In genomic region chr17:63785556-63785955, GRCh38 we compare ENCODE assay signal across 15 cellular contexts. TPM values are rescaled to one million over a fixed set of nuclear protein-coding genes. Genes with fewer than 3 reads are reported as not detected.
A peak's percentile ranks its signal among the peaks of the same experiment; 100 is the strongest.
DNase-seq lines count a peak whose midpoint lies in the region; TF ChIP-seq lines count a peak whose summit lies in the region.
"Had no signal": no experiment of that assay in that cellular context is flagged by ENCODE, and none has a peak within 500 bp of the region (broad histone marks: within the 10 kb centered on the region; RNA-seq: fewer than 3 reads in every experiment).

No MANE protein-coding gene starts in this region.

- H3K27ac Mint-ChIP-seq in HFFc6: peak overlapping the region; percentile 33; the same call in 1 of the 2 replicates
- H3K27ac Mint-ChIP-seq: activated naive CD8-positive, alpha-beta T cell treated with anti-CD3 and anti-CD28 coated beads, Interleukin-2, amount 10 ng/mL, durations not matched to agents 7 days and 5 days had no signal

- H3K36me3 Mint-ChIP-seq in HFFc6 (ENCODE audit: low read depth): peaks cover 4% of the 10 kb centered on the region; the same call in 1 of the 2 replicates
- H3K36me3 Mint-ChIP-seq: natural killer cell had no signal

- in situ Hi-C loops in astrocyte of the spinal cord (cut with HindIII; ENCODE audit: low sequenced_read_pairs): no loop called here

- peaks cover 6% of the 10 kb centered on the region for H3K79me1 ChIP-seq in mesendoderm (ENCODE audit: low read length)

- no peak overlapping the region for H4K5ac ChIP-seq in mesendoderm (ENCODE audit: low read length)

- no peaks in the 10 kb centered on the region for H3K9me3 ChIP-seq in prostate gland
- H3K9me3 ChIP-seq: heart left ventricle, right atrium auricular region, stomach had no signal

- no peak for TF ChIP-seq POLR2A in prostate gland (IDR thresholded peaks at IDR 0.05)

- H3K79me2 ChIP-seq in mesendoderm (ENCODE audit: control insufficient read depth, insufficient read depth, low read length): peaks cover 53% of the 10 kb centered on the region

- 76% methylated on average over 1 of the region's 1 CpG for WGBS in prostate gland
- WGBS in mesendoderm (ENCODE audit: extremely low coverage, insufficient coverage, low lambda C conversion rate): no CpG with 5 or more reads among the region's 1 CpG

- H3K56ac ChIP-seq in mesendoderm (ENCODE audit: low read length): no peak overlapping the region

- H3K27ac ChIP-seq in prostate gland (no peak overlapping the region), mesendoderm (ENCODE audit: low read depth, low read length) (no peak overlapping the region)
- H3K27ac ChIP-seq: C4-2B, heart left ventricle, right atrium auricular region, stomach had no signal

- H2AK5ac ChIP-seq in mesendoderm (ENCODE audit: low read length): no peak overlapping the region

- H3K36me3 ChIP-seq in prostate gland (peaks cover 0 to 3% of the 10 kb centered on the region in 2 donors), mesendoderm (ENCODE audit: control insufficient read depth, insufficient read depth, low read length) (no peaks in the 10 kb centered on the region)

- H3K18ac ChIP-seq in mesendoderm (ENCODE audit: low read length): no peak overlapping the region

- H3K4me3 ChIP-seq in astrocyte of the spinal cord (ENCODE audit: low read depth, low read length) (no peak overlapping the region), prostate gland (no peak overlapping the region), mesendoderm (ENCODE audit: low read length) (no peak overlapping the region)
- H3K4me3 ChIP-seq: heart left ventricle, right atrium auricular region, stomach had no signal

- no peak overlapping the region for H3K9ac ChIP-seq in mesendoderm (ENCODE audit: low read length)

- no peaks in the 10 kb centered on the region for H3K27me3 ChIP-seq in prostate gland (replicated peaks; ENCODE audit: insufficient read depth)
- H3K27me3 ChIP-seq in mesendoderm (ENCODE audit: insufficient read depth, low read length, poor library complexity): no peaks in the 10 kb centered on the region
- H3K27me3 ChIP-seq: heart left ventricle, right atrium auricular region, stomach had no signal

- H3K9me3 Mint-ChIP-seq in HFFc6: no peaks in the 10 kb centered on the region
- H3K9me3 Mint-ChIP-seq: activated naive CD8-positive, alpha-beta T cell treated with anti-CD3 and anti-CD28 coated beads, Interleukin-2, amount 10 ng/mL, durations not matched to agents 7 days and 5 days; natural killer cell had no signal

- no peak overlapping the region for H2BK15ac ChIP-seq in mesendoderm (replicated peaks; ENCODE audit: low read depth)

- H4K8ac ChIP-seq in mesendoderm (ENCODE audit: low read depth, low read length): no peak overlapping the region

- H3K4me2 ChIP-seq in mesendoderm (ENCODE audit: low read length): no peak overlapping the region

- H3K4me1 ChIP-seq in prostate gland (replicated peaks) (peaks cover 4% of the 10 kb centered on the region), mesendoderm (ENCODE audit: control insufficient read depth, low read depth, low read length) (no peaks in the 10 kb centered on the region)

- no peak overlapping the region for H3K4ac ChIP-seq in mesendoderm (ENCODE audit: low read depth, low read length)

- H3K23ac ChIP-seq in mesendoderm (ENCODE audit: low read length): no peak overlapping the region

- H2BK120ac ChIP-seq in mesendoderm (ENCODE audit: low read depth, low read length): no peak overlapping the region

- H2BK5ac ChIP-seq in mesendoderm (ENCODE audit: low read length): no peak overlapping the region

- intact Hi-C loops in prostate gland (cut with DNase I): no loop called here

- DNase-seq in AG20443 (ENCODE audit: low spot score) (peak; percentile 54), HFFc6 (peak; percentile 40), astrocyte of the spinal cord (ENCODE audit: low read depth, low spot score) (peak; percentile 59), foreskin melanocyte (peak; percentile 82), prostate gland (ENCODE audit: low spot score) (no peak), mesendoderm (no peak), UCSD-AML1 (lab: John Stamatoyannopoulos, UW; ENCODE audit: unreplicated experiment) (no peak)
- no peak for DNase-seq in stimulated activated CD4-positive, alpha-beta T cell treated with anti-CD3 and anti-CD28 coated beads, Interleukin-4, amount 100 ng/mL, for 4 hours
- DNase-seq: activated naive CD8-positive, alpha-beta T cell treated with anti-CD3 and anti-CD28 coated beads, Interleukin-2, amount 10 ng/mL, durations not matched to agents 7 days and 5 days; heart left ventricle; natural killer cell; stomach; T-helper 9 cell had no signal

- H3K27me3 Mint-ChIP-seq in HFFc6 (ENCODE audit: insufficient read depth): no peaks in the 10 kb centered on the region; the same call in 1 of the 2 replicates
- H3K27me3 Mint-ChIP-seq: activated naive CD8-positive, alpha-beta T cell treated with anti-CD3 and anti-CD28 coated beads, Interleukin-2, amount 10 ng/mL, durations not matched to agents 7 days and 5 days had no signal

- TF ChIP-seq CTCF in HFFc6 (IDR thresholded peaks at IDR 0.05) (no peak), astrocyte of the spinal cord (IDR thresholded peaks at IDR 0.05; ENCODE audit: low read depth, low read length) (no peak), prostate gland (IDR thresholded peaks at IDR 0.05) (no peak)

- peaks cover 40% of the 10 kb centered on the region for H3K4me1 Mint-ChIP-seq in HFFc6 (ENCODE audit: low read depth)

- no peak overlapping the region for H3K4me3 Mint-ChIP-seq in HFFc6
- H3K4me3 Mint-ChIP-seq: activated naive CD8-positive, alpha-beta T cell treated with anti-CD3 and anti-CD28 coated beads, Interleukin-2, amount 10 ng/mL, durations not matched to agents 7 days and 5 days; natural killer cell had no signal

RNA-seq across cellular contexts. Expression of gene DDX42, which starts 11.6 kb away (rescaled TPM):
- 10 to 100 TPM; 76.2 to 88.4 (median 80.2) TPM for total RNA-seq in HFFc6 (2021; fragmentation: NEBNext Ultra II Directional; extraction: Animal tissue kit (Norgen Biotek cat#: 25700))
- 100 to 1,000 TPM in 1 of 2 donors, 10 to 100 TPM in 1; 71.0 to 105 TPM for total RNA-seq in prostate gland
- polyA plus RNA-seq in mesendoderm (2013, experiment 1 of 2): 93.8 TPM
- polyA plus RNA-seq in mesendoderm (2013, experiment 2 of 2): 95.6 TPM

RNA-seq across cellular contexts. Expression of gene CCDC47, which starts 12.2 kb away (rescaled TPM):
- 10 to 100 TPM; 70.5 to 83.2 (median 74.8) TPM for total RNA-seq in HFFc6 (2021; fragmentation: NEBNext Ultra II Directional; extraction: Animal tissue kit (Norgen Biotek cat#: 25700))
- total RNA-seq in prostate gland: 10 to 100 TPM; 50.3 to 90.8 TPM
- polyA plus RNA-seq in mesendoderm (2013, experiment 1 of 2): 64.3 TPM
- 65.4 TPM for polyA plus RNA-seq in mesendoderm (2013, experiment 2 of 2)

RNA-seq across cellular contexts. Expression of gene PSMC5, which starts 41.7 kb away (rescaled TPM):
- total RNA-seq in HFFc6 (2021; fragmentation: NEBNext Ultra II Directional; extraction: Animal tissue kit (Norgen Biotek cat#: 25700)): 100 to 1,000 TPM; 156 to 206 (median 179) TPM
- 100 to 1,000 TPM in 1 of 2 donors, 10 to 100 TPM in 1; 94.0 to 109 TPM for total RNA-seq in prostate gland
- polyA plus RNA-seq in mesendoderm (2013, experiment 1 of 2): 119 TPM
- polyA plus RNA-seq in mesendoderm (2013, experiment 2 of 2): 121 TPM

RNA-seq across cellular contexts. Expression of gene FTSJ3, which starts 41.9 kb away (rescaled TPM):
- total RNA-seq in HFFc6 (2021; fragmentation: NEBNext Ultra II Directional; extraction: Animal tissue kit (Norgen Biotek cat#: 25700)): 10 to 100 TPM; 43.2 to 55.1 (median 47.5) TPM
- 10 to 100 TPM; 29.4 to 46.6 TPM for total RNA-seq in prostate gland
- polyA plus RNA-seq in mesendoderm (2013, experiment 1 of 2): 52.0 TPM
- 50.6 TPM for polyA plus RNA-seq in mesendoderm (2013, experiment 2 of 2)

RNA-seq across cellular contexts. Expression of gene STRADA, which starts 44.0 kb away (rescaled TPM):
- total RNA-seq in HFFc6 (2021; fragmentation: NEBNext Ultra II Directional; extraction: Animal tissue kit (Norgen Biotek cat#: 25700)): 10 to 100 TPM; 18.2 to 24.1 (median 21.6) TPM
- 10 to 100 TPM; 15.7 to 37.1 TPM for total RNA-seq in prostate gland
- polyA plus RNA-seq in mesendoderm (2013, experiment 1 of 2): 16.7 TPM
- polyA plus RNA-seq in mesendoderm (2013, experiment 2 of 2): 16.2 TPM

Comparison
In these comparisons a context has a peak if more than half of its experiments do, and no peak if none do; other contexts are left out.
1. DNase-seq: peak in AG20443 (single experiment), HFFc6 (single experiment), astrocyte of the spinal cord (single experiment) and foreskin melanocyte (single experiment); none in prostate gland (single experiment), mesendoderm (single experiment), stimulated activated CD4-positive, alpha-beta T cell treated with anti-CD3 and anti-CD28 coated beads, Interleukin-4, amount 100 ng/mL, for 4 hours (0 of 2) and UCSD-AML1 (single experiment).